ENCODE assay signal across 8 cellular contexts in the genomic region with DNA sequence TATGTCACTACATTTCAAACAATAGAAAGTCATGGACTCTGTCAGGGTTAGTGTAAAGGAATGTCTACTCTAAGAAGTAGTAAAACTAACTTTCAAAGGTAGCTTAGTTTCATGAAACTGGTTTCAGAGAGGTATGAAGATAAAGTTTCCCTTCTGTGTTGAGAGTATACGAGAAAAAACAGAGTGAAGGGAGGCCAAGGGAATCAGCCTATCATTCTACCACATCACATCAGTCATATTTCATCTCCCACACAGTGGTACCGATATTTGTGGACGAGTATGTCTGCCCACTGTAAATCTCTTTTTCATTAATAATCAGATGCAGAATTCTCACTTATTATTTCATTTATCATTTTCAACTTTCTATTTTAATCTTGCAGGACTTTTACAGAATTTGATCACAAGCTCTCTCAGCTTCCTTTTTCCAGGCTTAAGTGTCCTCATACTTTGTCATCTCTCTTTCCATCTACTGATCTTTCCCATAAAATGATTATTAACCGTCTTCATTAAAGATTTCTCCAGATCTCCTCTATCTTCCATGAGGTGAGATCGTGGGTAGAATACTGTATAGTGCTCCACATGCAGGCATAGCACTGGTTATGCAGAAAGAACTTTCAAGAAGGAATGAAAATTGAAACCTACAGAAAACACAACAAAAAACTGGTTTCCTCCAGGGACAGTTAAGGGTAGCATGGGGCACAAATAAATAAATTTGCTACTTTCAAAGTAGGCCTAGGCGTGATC. TPM values are rescaled to one million over a fixed set of nuclear protein-coding genes. Genes with fewer than 3 reads are reported as not detected.
A peak's percentile ranks its signal among the peaks of the same experiment; 100 is the strongest.
DNase-seq lines count a peak whose midpoint lies in the region; ATAC-seq lines count a peak whose summit lies in the region.

No MANE protein-coding gene starts in this region.

- DNase-seq in GM23248 (no peak), NCI-H82 treated with DMSO at 0.1 percent for 48 hours (lab: John Stamatoyannopoulos, UW; ENCODE audit: unreplicated experiment) (no peak), DMS53 (lab: John Stamatoyannopoulos, UW) (no peak), SHP77 treated with DMSO at 0.1 percent for 48 hours (lab: John Stamatoyannopoulos, UW) (no peak), DMS153 (lab: John Stamatoyannopoulos, UW) (no peak)
- DNase-seq in activated naive CD4-positive, alpha-beta T cell treated with anti-CD3 and anti-CD28 coated beads, Interleukin-2, amount 50 U/mL, for 72 hours (ENCODE audit: low spot score in 2 of 2): no peak

- H4K20me1 ChIP-seq in GM23248 (ENCODE audit: insufficient read depth): no peaks in the 10 kb centered on the region

- H3K36me3 ChIP-seq in ACC112 (ENCODE audit: insufficient read depth, low read length) (no peaks in the 10 kb centered on the region), GM23248 (ENCODE audit: low read depth) (no peaks in the 10 kb centered on the region), muscle layer of duodenum (ENCODE audit: control insufficient read depth in 1 of 2, insufficient read depth in 2 of 2, low read length in 2 of 2) (peaks cover 0 to 7% of the 10 kb centered on the region in 2 donors)

- H3K9me3 ChIP-seq in GM23248 (ENCODE audit: low read depth) (no peaks in the 10 kb centered on the region), muscle layer of duodenum (ENCODE audit: control insufficient read depth in 1 of 2, low read length in 2 of 2) (no peaks in the 10 kb centered on the region)

- H3K36me3 Mint-ChIP-seq in activated naive CD4-positive, alpha-beta T cell treated with anti-CD3 and anti-CD28 coated beads, Interleukin-2, amount 50 U/mL, for 72 hours: peaks cover 0 to 10% of the 10 kb centered on the region in 2 donors

- peak overlapping the region; percentile 86; the same call in 1 of the 2 replicates for H3K9ac ChIP-seq in GM23248

- ATAC-seq in activated naive CD4-positive, alpha-beta T cell treated with anti-CD3 and anti-CD28 coated beads, Interleukin-2, amount 50 U/mL, for 72 hours: peak; percentile 68

- H2AFZ ChIP-seq in ACC112 (ENCODE audit: low read length, unreplicated experiment): peak overlapping the region; percentile 100
- peak overlapping the region; percentile 97 for H2AFZ ChIP-seq in GM23248

- H3K4me1 ChIP-seq in ACC112 (ENCODE audit: control insufficient read depth, insufficient read depth, low read length, unreplicated experiment) (peaks cover 5% of the 10 kb centered on the region), GM23248 (ENCODE audit: insufficient read depth) (peaks cover 17% of the 10 kb centered on the region), muscle layer of duodenum (ENCODE audit: control insufficient read depth in 1 of 2, insufficient read depth in 2 of 2, low read length in 2 of 2) (peaks cover 5% of the 10 kb centered on the region in 2 donors)

- H3K79me2 ChIP-seq in ACC112 (ENCODE audit: control insufficient read depth, insufficient read depth, low read length, unreplicated experiment) (no peaks in the 10 kb centered on the region), GM23248 (ENCODE audit: insufficient read depth) (peaks cover 4% of the 10 kb centered on the region; the same call in 1 of the 2 replicates)

- H3K27ac ChIP-seq in ACC112 (ENCODE audit: low read depth, low read length) (no peak overlapping the region), GM23248 (no peak overlapping the region), muscle layer of duodenum (ENCODE audit: low read length) (no peak overlapping the region)

- H3K27ac Mint-ChIP-seq in activated naive CD4-positive, alpha-beta T cell treated with anti-CD3 and anti-CD28 coated beads, Interleukin-2, amount 50 U/mL, for 72 hours: peak overlapping the region; percentile 34 to 65

- 37 to 41% methylated on average over 6 of the region's 6 CpGs for WGBS in GM23248 (ENCODE audit: low coverage in 1 of 2, low lambda C conversion rate in 2 of 2, missing lambda C conversion rate in 2 of 2), 2 experiments

- in situ Hi-C loops in GM23248 (cut with MboI): loop anchor here (25.0 kb wide), 1 partner anchor 786 kb away; no protein-coding TSS in a partner anchor

- peaks cover 0 to 4% of the 10 kb centered on the region in 2 donors for H3K9me3 Mint-ChIP-seq in activated naive CD4-positive, alpha-beta T cell treated with anti-CD3 and anti-CD28 coated beads, Interleukin-2, amount 50 U/mL, for 72 hours

- H3K9me2 ChIP-seq in GM23248 (ENCODE audit: insufficient read depth): no peaks in the 10 kb centered on the region

- H3K4me3 ChIP-seq in ACC112 (ENCODE audit: low read depth, low read length) (peak overlapping the region; percentile 89), GM23248 (peak overlapping the region; percentile 83), muscle layer of duodenum (ENCODE audit: low read depth in 1 of 2, low read length in 2 of 2) (peak overlapping the region; percentile 67 to 68)

- peak overlapping the region; percentile 97 for H3K4me2 ChIP-seq in GM23248 (ENCODE audit: unreplicated experiment)

- H3F3A ChIP-seq in GM23248 (ENCODE audit: insufficient read depth): peaks cover 23% of the 10 kb centered on the region

- H3K27me3 ChIP-seq in ACC112 (ENCODE audit: insufficient read depth, low read length) (peaks cover 7% of the 10 kb centered on the region; the same call in 1 of the 2 replicates), GM23248 (replicated peaks; ENCODE audit: insufficient read depth) (no peaks in the 10 kb centered on the region), muscle layer of duodenum (ENCODE audit: low read depth, low read length) (no peaks in the 10 kb centered on the region)

RNA-seq across cellular contexts. Expression of a gene that starts 11.5 kb away (rescaled TPM):
- 36.4 and 45.5 TPM in 2 replicates for total RNA-seq in GM23248 (2014; rRNA removed; shearing (Covaris generic))
- 88.1 and 88.9 TPM in 2 replicates for polyA plus RNA-seq in GM23248 (2016; fragmentation: Nextera tagmentation; extraction: Ambion mirVana)
- total RNA-seq in activated naive CD4-positive, alpha-beta T cell treated with anti-CD3 and anti-CD28 coated beads, Interleukin-2, amount 50 U/mL, for 72 hours: 100 to 1,000 TPM; 226 to 314 TPM
